In the genomic region with DNA sequence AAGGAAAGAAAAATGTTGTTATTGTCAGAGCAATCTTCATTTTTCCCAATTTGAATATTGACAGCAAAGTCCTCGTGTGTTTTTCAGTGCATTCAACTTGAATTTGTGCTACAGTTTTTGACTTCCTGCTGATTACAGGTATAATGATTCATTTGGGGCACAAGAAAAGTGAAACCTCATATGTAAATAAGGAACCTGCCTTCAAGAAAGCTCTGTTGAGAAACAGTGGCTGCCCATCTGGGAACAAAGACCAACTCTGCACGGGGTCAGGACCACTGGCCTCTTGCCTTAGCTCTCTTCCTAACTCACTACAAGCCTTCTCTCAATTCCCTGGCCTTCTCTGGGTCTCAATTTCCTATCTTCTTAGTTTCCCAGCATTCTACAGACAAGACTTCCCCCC, we compare ENCODE assay signal across 11 cellular contexts. TPM values are rescaled to one million over a fixed set of nuclear protein-coding genes. Genes with fewer than 3 reads are reported as not detected.
A peak's percentile ranks its signal among the peaks of the same experiment; 100 is the strongest.
DNase-seq lines count a peak whose midpoint lies in the region; ATAC-seq and TF ChIP-seq lines count a peak whose summit lies in the region.
"Had no signal": no experiment of that assay in that cellular context is flagged by ENCODE, and none has a peak within 500 bp of the region (broad histone marks: within the 10 kb centered on the region; RNA-seq: fewer than 3 reads in every experiment).

No MANE protein-coding gene starts in this region.

- H3K4me1 ChIP-seq in osteoblast (ENCODE audit: insufficient read depth, low read length), result no peaks in the 10 kb centered on the region

- DNase-seq in immature natural killer cell, result no peak
- no peak for DNase-seq in osteoblast (ENCODE audit: insufficient read length, low spot score, missing footprints)
- DNase-seq in NCI-H345 (lab: John Stamatoyannopoulos, UW), result no peak
- no peak for DNase-seq in KBM-7
- DNase-seq in stimulated activated CD8-positive, alpha-beta memory T cell treated with anti-CD3 and anti-CD28 coated beads, Interleukin-4, amount 100 ng/mL, for 48 hours, result no peak
- DNase-seq: NCI-H1417 treated with DMSO at 0.1 percent for 48 hours, retina had no signal

- peaks cover 0 to 3% (median 2%) of the 10 kb centered on the region in 3 donors for H3K27me3 Mint-ChIP-seq in immature natural killer cell (ENCODE audit: low read depth in 3 of 3)

- no peaks in the 10 kb centered on the region for H3K36me3 ChIP-seq in osteoblast (ENCODE audit: insufficient read depth, low read length)
- H3K36me3 ChIP-seq: cardiac muscle cell had no signal

- peaks cover 11 to 15% of the 10 kb centered on the region in 2 donors for H3K4me1 Mint-ChIP-seq in immature natural killer cell

- H3K4me3 ChIP-seq in osteoblast (ENCODE audit: insufficient read depth, low read length), result no peak overlapping the region
- H3K4me3 ChIP-seq: cardiac muscle cell had no signal

- H3K9me3 ChIP-seq in osteoblast (ENCODE audit: low read depth, low read length), result no peaks in the 10 kb centered on the region

- no peaks in the 10 kb centered on the region for H3K9me3 Mint-ChIP-seq in immature natural killer cell

- H3K79me2 ChIP-seq in osteoblast (ENCODE audit: insufficient read depth, low read length), result no peaks in the 10 kb centered on the region

- in situ Hi-C loops in KBM-7 (cut with MboI; ENCODE audit: low pct_unique_long_range_greater_than_20kb, low sequenced_read_pairs), result no loop called here

- H3K4me3 Mint-ChIP-seq in immature natural killer cell, result peak overlapping the region in 1 of 5 donors; percentile 0

- ATAC-seq in GM18861 (IDR thresholded peaks at IDR 0.05; ENCODE audit: unreplicated experiment) (peak; percentile 97), GM21576 (IDR thresholded peaks at IDR 0.05; ENCODE audit: unreplicated experiment) (peak; percentile 99), HG03432 (IDR thresholded peaks at IDR 0.05; ENCODE audit: unreplicated experiment) (peak; percentile 96)

- no peak overlapping the region for H3K4me2 ChIP-seq in osteoblast (ENCODE audit: insufficient read depth, low read length)

- peaks cover 0 to 11% (median 4%) of the 10 kb centered on the region in 3 donors for H3K36me3 Mint-ChIP-seq in immature natural killer cell

- H3K27ac Mint-ChIP-seq in immature natural killer cell, result peak overlapping the region in 5 of 6 donors; percentile 38 to 87 (median 60)

- H2AFZ ChIP-seq in osteoblast (ENCODE audit: low read length), result no peak overlapping the region

- H3K27me3 ChIP-seq in osteoblast (ENCODE audit: insufficient read depth, low read length), result no peaks in the 10 kb centered on the region
- H3K27me3 ChIP-seq: cardiac muscle cell had no signal

- no peak for TF ChIP-seq CTCF in osteoblast (IDR thresholded peaks at IDR 0.05; ENCODE audit: extremely low read depth, low read depth, low read length)

- no peaks in the 10 kb centered on the region for H4K20me1 ChIP-seq in osteoblast (ENCODE audit: insufficient read depth, low read length)

- no peak overlapping the region for H3K27ac ChIP-seq in osteoblast (ENCODE audit: low read depth, low read length)
- H3K27ac ChIP-seq: cardiac muscle cell had no signal

RNA-seq across cellular contexts. Expression of a gene that starts 21.0 kb away (rescaled TPM):
- under 1 TPM in 1 of 3 donors, not detected in 2; 0.43 TPM for polyA plus RNA-seq in immature natural killer cell
- total RNA-seq in osteoblast, result not detected in 2 replicates
- polyA plus RNA-seq: cardiac muscle cell had no signal
